19 cellular contexts compared by ENCODE assay signal in the genomic region with DNA sequence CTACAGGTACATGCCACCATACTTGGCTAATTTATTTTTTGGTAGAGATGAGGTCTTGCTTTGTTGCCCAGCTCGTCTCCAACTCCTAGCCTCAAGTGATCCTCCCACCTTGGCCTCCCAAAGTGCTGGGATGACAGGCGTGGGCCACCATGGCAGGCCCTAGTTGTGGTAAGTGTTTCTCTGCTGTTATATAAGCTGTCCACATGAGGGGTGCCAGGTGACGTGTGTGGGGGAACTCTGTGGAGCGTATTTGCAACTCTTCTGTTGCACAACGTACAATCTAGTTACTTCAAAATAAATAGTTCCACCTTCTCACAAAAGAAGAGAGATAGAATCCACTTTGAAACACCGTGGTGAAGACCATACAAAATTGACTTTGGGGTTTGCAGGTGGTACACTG.
A peak's percentile ranks its signal among the peaks of the same experiment; 100 is the strongest.
DNase-seq lines count a peak whose midpoint lies in the region; ATAC-seq, FAIRE-seq and TF ChIP-seq lines count a peak whose summit lies in the region.
"Had no signal": no experiment of that assay in that cellular context is flagged by ENCODE, and none has a peak within 500 bp of the region (broad histone marks: within the 10 kb centered on the region; RNA-seq: fewer than 3 reads in every experiment).

No MANE protein-coding gene starts in this region.

- H3K4me3 ChIP-seq in dorsolateral prefrontal cortex: no peak overlapping the region
- H3K4me3 ChIP-seq in prostate gland: no peak overlapping the region
- no peak overlapping the region for H3K4me3 ChIP-seq in small intestine (ENCODE audit: low read depth in 1 of 2, low read length in 2 of 2)
- H3K4me3 ChIP-seq in gastrocnemius medialis: no peak overlapping the region

- H3K4me3 Mint-ChIP-seq in natural killer cell treated with Interleukin-12 subunit alpha and Interleukin-12 subunit beta and Interleukin-15 and Interleukin-18, amount 100 ng/mL, for 72 hours: no peak overlapping the region
- no peak overlapping the region for H3K4me3 Mint-ChIP-seq in natural killer cell
- H3K4me3 Mint-ChIP-seq: activated CD4-positive, alpha-beta T cell treated with anti-CD3 and anti-CD28 coated beads, Interleukin-2, amount 10 ng/mL, durations not matched to agents 24 days and 14 days; stimulated activated memory B cell treated with anti-CD40 and anti-IgM and Interleukin-4, amounts not matched to agents 10 μg/mL and 1 μg/mL and 100 μg/mL, for 72 hours had no signal

- WGBS in prostate gland: 88% methylated on average over 6 of the region's 6 CpGs
- 85 to 96% (median 91%) methylated on average over 6 of the region's 6 CpGs for WGBS in small intestine, 3 donors

- ATAC-seq in natural killer cell treated with Interleukin-12 subunit alpha and Interleukin-12 subunit beta and Interleukin-15 and Interleukin-18, amount 100 ng/mL, for 72 hours: no peak
- ATAC-seq in natural killer cell (no peak), gastrocnemius medialis (no peak)
- ATAC-seq: HepG2; Panc1; stimulated activated memory B cell treated with anti-CD40 and anti-IgM and Interleukin-4, amounts not matched to agents 10 μg/mL and 1 μg/mL and 100 μg/mL, for 72 hours had no signal

- peaks cover 15 to 37% of the 10 kb centered on the region in 2 donors for H3K4me1 Mint-ChIP-seq in natural killer cell treated with Interleukin-12 subunit alpha and Interleukin-12 subunit beta and Interleukin-15 and Interleukin-18, amount 100 ng/mL, for 72 hours (ENCODE audit: low read depth in 2 of 2)
- H3K4me1 Mint-ChIP-seq in natural killer cell: peaks cover 33 to 36% of the 10 kb centered on the region in 2 donors

- intact Hi-C loops in natural killer cell (cut with micrococcal nuclease): no loop called here
- intact Hi-C loops in dorsolateral prefrontal cortex (cut with DNase I): no loop called here
- intact Hi-C loops in prostate gland (cut with DNase I): no loop called here
- intact Hi-C loops in gastrocnemius medialis (cut with DNase I; ENCODE audit: low total_unique reads): no loop called here

- H3K36me3 Mint-ChIP-seq in natural killer cell treated with Interleukin-12 subunit alpha and Interleukin-12 subunit beta and Interleukin-15 and Interleukin-18, amount 100 ng/mL, for 72 hours: peaks cover 5% of the 10 kb centered on the region
- H3K36me3 Mint-ChIP-seq in natural killer cell: peaks cover 7% of the 10 kb centered on the region

- no peak overlapping the region for H3K27ac Mint-ChIP-seq in natural killer cell treated with Interleukin-12 subunit alpha and Interleukin-12 subunit beta and Interleukin-15 and Interleukin-18, amount 100 ng/mL, for 72 hours
- no peak overlapping the region for H3K27ac Mint-ChIP-seq in natural killer cell
- H3K27ac Mint-ChIP-seq: activated CD4-positive, alpha-beta T cell treated with anti-CD3 and anti-CD28 coated beads, Interleukin-2, amount 10 ng/mL, durations not matched to agents 24 days and 14 days; stimulated activated memory B cell treated with anti-CD40 and anti-IgM and Interleukin-4, amounts not matched to agents 10 μg/mL and 1 μg/mL and 100 μg/mL, for 72 hours had no signal

- H3K4me1 ChIP-seq in prostate gland (replicated peaks): peaks cover 3% of the 10 kb centered on the region
- H3K4me1 ChIP-seq in small intestine (ENCODE audit: control insufficient read depth in 2 of 2, insufficient read depth in 1 of 2, low read depth in 1 of 2, low read length in 1 of 2): no peaks in the 10 kb centered on the region
- peaks cover 7 to 11% of the 10 kb centered on the region in 2 donors for H3K4me1 ChIP-seq in gastrocnemius medialis
- H3K4me1 ChIP-seq: Caco-2 had no signal

- H3K36me3 ChIP-seq in prostate gland: no peaks in the 10 kb centered on the region
- peaks cover 4 to 9% of the 10 kb centered on the region in 2 donors for H3K36me3 ChIP-seq in small intestine (ENCODE audit: control insufficient read depth in 2 of 2, insufficient read depth in 2 of 2, low read length in 2 of 2)
- H3K36me3 ChIP-seq in gastrocnemius medialis: no peaks in the 10 kb centered on the region

- FAIRE-seq in small intestine (lab: Jason Lieb, UNC): no peak
- FAIRE-seq: HepG2, TTC549 had no signal

- TF ChIP-seq CTCF in natural killer cell (IDR thresholded peaks at IDR 0.05) (no peak), dorsolateral prefrontal cortex (IDR thresholded peaks at IDR 0.05 in 54 of 56, conservative IDR thresholded peaks at IDR 0.05 in 2 of 56; ENCODE audit: low read depth in 1 of 56, partially characterized antibody in 56 of 56) (no peak), prostate gland (IDR thresholded peaks at IDR 0.05) (no peak), gastrocnemius medialis (IDR thresholded peaks at IDR 0.05 in 4 of 5, conservative IDR thresholded peaks at IDR 0.05 in 1 of 5) (no peak)

- H3K27me3 ChIP-seq in dorsolateral prefrontal cortex: no peaks in the 10 kb centered on the region
- no peaks in the 10 kb centered on the region for H3K27me3 ChIP-seq in prostate gland (replicated peaks; ENCODE audit: insufficient read depth)
- no peaks in the 10 kb centered on the region for H3K27me3 ChIP-seq in small intestine (ENCODE audit: control insufficient read depth in 2 of 2, insufficient read depth in 2 of 2, low read length in 2 of 2)
- H3K27me3 ChIP-seq in gastrocnemius medialis: no peaks in the 10 kb centered on the region

- H3K27ac ChIP-seq in dorsolateral prefrontal cortex: peak overlapping the region in 51 of 59 donors; percentile 3 to 84 (median 67)
- peak overlapping the region; percentile 56 to 60 for H3K27ac ChIP-seq in prostate gland
- peak overlapping the region in 1 of 2 donors; percentile 81 for H3K27ac ChIP-seq in small intestine (ENCODE audit: low read depth in 1 of 2, low read length in 1 of 2)
- H3K27ac ChIP-seq in gastrocnemius medialis: no peak overlapping the region

- no peaks in the 10 kb centered on the region for H3K9me3 ChIP-seq in prostate gland
- no peaks in the 10 kb centered on the region for H3K9me3 ChIP-seq in small intestine (ENCODE audit: control insufficient read depth, low read depth)
- H3K9me3 ChIP-seq in gastrocnemius medialis: no peaks in the 10 kb centered on the region
- H3K9me3 ChIP-seq: Caco-2 had no signal

- peak; percentile 37 for DNase-seq in natural killer cell treated with Interleukin-12 subunit alpha and Interleukin-12 subunit beta and Interleukin-15 and Interleukin-18, amount 100 ng/mL, for 72 hours (ENCODE audit: low spot score)
- DNase-seq in natural killer cell (no peak), dorsolateral prefrontal cortex (no peak), prostate gland (ENCODE audit: low spot score) (no peak), small intestine (no peak), NCI-H510A treated with DMSO at 0.1 percent for 48 hours (lab: John Stamatoyannopoulos, UW) (no peak), globus pallidus (ENCODE audit: low spot score) (no peak), gastrocnemius medialis (no peak)
- DNase-seq: activated CD4-positive, alpha-beta T cell treated with anti-CD3 and anti-CD28 coated beads, Interleukin-2, amount 10 ng/mL, durations not matched to agents 24 days and 14 days; activated naive CD4-positive, alpha-beta T cell treated with anti-CD3 and anti-CD28 coated beads, Interleukin-2, amount 50 U/mL, for 16 hours; Caco-2; erythroblast; glutamatergic neuron; NCI-H774; stimulated activated CD4-positive, alpha-beta T cell treated with anti-CD3 and anti-CD28 coated beads, Interleukin-15, amount 100 ng/mL, for 24 hours had no signal

- in situ Hi-C loops in gastrocnemius medialis (cut with MboI; ENCODE audit: low sequenced_read_pairs in 4 of 4): no loop called here

- no peaks in the 10 kb centered on the region for H3K9me3 Mint-ChIP-seq in natural killer cell treated with Interleukin-12 subunit alpha and Interleukin-12 subunit beta and Interleukin-15 and Interleukin-18, amount 100 ng/mL, for 72 hours
- no peaks in the 10 kb centered on the region for H3K9me3 Mint-ChIP-seq in natural killer cell
- H3K9me3 Mint-ChIP-seq: activated CD4-positive, alpha-beta T cell treated with anti-CD3 and anti-CD28 coated beads, Interleukin-2, amount 10 ng/mL, durations not matched to agents 24 days and 14 days; stimulated activated memory B cell treated with anti-CD40 and anti-IgM and Interleukin-4, amounts not matched to agents 10 μg/mL and 1 μg/mL and 100 μg/mL, for 72 hours had no signal

- H3K27me3 Mint-ChIP-seq in natural killer cell treated with Interleukin-12 subunit alpha and Interleukin-12 subunit beta and Interleukin-15 and Interleukin-18, amount 100 ng/mL, for 72 hours: no peaks in the 10 kb centered on the region
- H3K27me3 Mint-ChIP-seq in natural killer cell (ENCODE audit: low read depth in 2 of 2): no peaks in the 10 kb centered on the region
- H3K27me3 Mint-ChIP-seq: activated CD4-positive, alpha-beta T cell treated with anti-CD3 and anti-CD28 coated beads, Interleukin-2, amount 10 ng/mL, durations not matched to agents 24 days and 14 days; stimulated activated memory B cell treated with anti-CD40 and anti-IgM and Interleukin-4, amounts not matched to agents 10 μg/mL and 1 μg/mL and 100 μg/mL, for 72 hours had no signal

- no peak for TF ChIP-seq POLR2A in prostate gland (IDR thresholded peaks at IDR 0.05)
- no peak for TF ChIP-seq POLR2A in gastrocnemius medialis (IDR thresholded peaks at IDR 0.05)

Comparison
In these comparisons a context has a peak if more than half of its experiments do, and no peak if none do; other contexts are left out.
1. H3K27ac ChIP-seq: peak in dorsolateral prefrontal cortex (51 of 59) and prostate gland (2 of 2); none in gastrocnemius medialis (0 of 4).